Comparison of ENCODE assay signal across 31 cellular contexts in the genomic region with DNA sequence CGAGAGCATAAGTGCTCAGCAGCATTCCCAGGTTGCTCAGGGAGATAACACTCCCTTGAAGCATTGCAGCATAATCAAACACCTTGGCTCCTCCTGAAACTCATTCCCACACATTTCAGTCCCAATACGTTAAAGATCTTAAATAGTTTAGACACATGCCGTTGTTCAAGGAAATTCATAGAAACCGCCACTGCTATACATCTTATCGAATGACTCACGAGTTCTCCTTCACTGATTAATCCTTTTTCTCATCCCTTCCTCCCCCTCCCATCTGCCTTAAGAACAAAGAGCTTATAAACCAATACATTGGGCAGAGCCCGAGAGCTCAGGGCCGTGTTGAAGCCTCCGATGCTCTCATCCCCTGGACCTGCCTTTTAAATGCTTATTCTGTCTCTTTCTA.
"Had no signal": no experiment of that assay in that cellular context is flagged by ENCODE, and none has a peak within 500 bp of the region (broad histone marks: within the 10 kb centered on the region; RNA-seq: fewer than 3 reads in every experiment).

No MANE protein-coding gene starts in this region.

- DNase-seq: activated CD4-positive, alpha-beta T cell treated with anti-CD3 and anti-CD28 coated beads, Interleukin-2, amount 10 ng/mL, durations not matched to agents 24 days and 14 days; activated CD4-positive, alpha-beta T cell treated with anti-CD3 and anti-CD28 coated beads, Interleukin-2, amount 50 U/mL, for 4 hours; activated CD8-positive, alpha-beta T cell treated with anti-CD3 and anti-CD28 coated beads for 36 hours; activated effector memory CD4-positive, alpha-beta T cell treated with anti-CD3 and anti-CD28 coated beads, Interleukin-2, amount 50 U/mL, for 16 hours; activated naive CD4-positive, alpha-beta T cell; activated naive CD4-positive, alpha-beta T cell treated with anti-CD3 and anti-CD28 coated beads, Interleukin-2, amount 50 U/mL, for 16 hours; activated naive CD8-positive, alpha-beta T cell treated with anti-CD3 and anti-CD28 coated beads for 36 hours; activated T-cell treated with anti-CD3 and anti-CD28 coated beads, Interleukin-2, amount 50 U/mL, for 1 hour; activated T-cell treated with anti-CD3 and anti-CD28 coated beads, Interleukin-2, amount 50 U/mL, for 72 hours; amniotic stem cell; aorta; brain microvascular endothelial cell; Karpas-422; MG63; NCI-H1048; NCI-H1436 treated with DMSO at 0.1 percent for 48 hours; NCI-H1694 treated with DMSO at 0.1 percent for 48 hours; NCI-H2029; NCI-H345; NCI-H524 treated with DMSO at 0.1 percent for 48 hours; NK-92 treated with Interleukin-12 subunit alpha and Interleukin-12 subunit beta, amount 100 ng/mL, for 24 hours; PC-3; Peyer's patch; Right ventricle myocardium superior; SW 1271; T-helper 1 cell; T-helper 2 cell; T-helper 9 cell had no signal

- H3K4me1 ChIP-seq: Peyer's patch had no signal

- H3K27ac ChIP-seq: brain microvascular endothelial cell, cardiac muscle cell, Peyer's patch, RWPE1 had no signal

- ATAC-seq: activated CD8-positive, alpha-beta T cell treated with anti-CD3 and anti-CD28 coated beads for 36 hours; activated T-cell treated with anti-CD3 and anti-CD28 coated beads, Interleukin-2, amount 50 U/mL, for 72 hours; activated T-helper 17 cell treated with anti-CD3 and anti-CD28 coated beads, Interleukin-2, amount 50 U/mL, for 72 hours; PC-3 had no signal

- H3K9me3 ChIP-seq: MG63, Peyer's patch had no signal

- H3K27me3 ChIP-seq: brain microvascular endothelial cell, cardiac muscle cell, MG63, Peyer's patch had no signal

- H3K4me3 ChIP-seq: cardiac muscle cell, MG63, Peyer's patch had no signal

- H3K36me3 ChIP-seq: brain microvascular endothelial cell, cardiac muscle cell, MG63, Peyer's patch had no signal
